Comparison of ENCODE assay signal across 17 cellular contexts in genomic region chr6:117138920-117139319, GRCh38.
"Had no signal": no experiment of that assay in that cellular context is flagged by ENCODE, and none has a peak within 500 bp of the region (broad histone marks: within the 10 kb centered on the region; RNA-seq: fewer than 3 reads in every experiment).

No MANE protein-coding gene starts in this region.

- H3K36me3 Mint-ChIP-seq: activated naive CD4-positive, alpha-beta T cell treated with anti-CD3 and anti-CD28 coated beads, Interleukin-2, amount 50 U/mL, for 24 hours; brain; mesothelial cell of epicardium; natural killer cell had no signal

- H3K4me3 Mint-ChIP-seq: activated naive CD4-positive, alpha-beta T cell treated with anti-CD3 and anti-CD28 coated beads, Interleukin-2, amount 50 U/mL, for 24 hours; brain; mesothelial cell of epicardium; natural killer cell; stimulated activated naive CD8-positive, alpha-beta T cell treated with anti-CD3 and anti-CD28 coated beads, Interleukin-15, amount 100 ng/mL, for 72 hours; T-helper 2 cell treated with Interferon-gamma antibody and Interleukin-4, amounts not matched to agents 5 μg/mL and 100 μg/mL, for 36 hours had no signal

- H3K27me3 ChIP-seq: esophagus squamous epithelium had no signal

- ATAC-seq: activated CD4-positive, CD25-positive, alpha-beta regulatory T cell treated with anti-CD3 and anti-CD28 coated beads, Interleukin-2, amount 50 U/mL, for 24 hours; natural killer cell; stimulated activated naive CD8-positive, alpha-beta T cell treated with anti-CD3 and anti-CD28 coated beads, Interleukin-15, amount 100 ng/mL, for 72 hours had no signal

- H3K4me1 Mint-ChIP-seq: activated naive CD4-positive, alpha-beta T cell treated with anti-CD3 and anti-CD28 coated beads, Interleukin-2, amount 50 U/mL, for 24 hours; mesothelial cell of epicardium; natural killer cell; stimulated activated naive CD8-positive, alpha-beta T cell treated with anti-CD3 and anti-CD28 coated beads, Interleukin-15, amount 100 ng/mL, for 72 hours had no signal

- H3K9me3 Mint-ChIP-seq: activated naive CD4-positive, alpha-beta T cell treated with anti-CD3 and anti-CD28 coated beads, Interleukin-2, amount 50 U/mL, for 24 hours; mesothelial cell of epicardium; T-helper 2 cell treated with Interferon-gamma antibody and Interleukin-4, amounts not matched to agents 5 μg/mL and 100 μg/mL, for 36 hours had no signal

- H3K36me3 ChIP-seq: esophagus squamous epithelium, thoracic aorta had no signal

- H3K4me3 ChIP-seq: esophagus squamous epithelium, thoracic aorta had no signal

- H3K27me3 Mint-ChIP-seq: activated naive CD4-positive, alpha-beta T cell treated with anti-CD3 and anti-CD28 coated beads, Interleukin-2, amount 50 U/mL, for 24 hours; stimulated activated naive CD8-positive, alpha-beta T cell treated with anti-CD3 and anti-CD28 coated beads, Interleukin-15, amount 100 ng/mL, for 72 hours had no signal

- H3K27ac ChIP-seq: esophagus squamous epithelium, thoracic aorta had no signal

- H3K27ac Mint-ChIP-seq: activated naive CD4-positive, alpha-beta T cell treated with anti-CD3 and anti-CD28 coated beads, Interleukin-2, amount 50 U/mL, for 24 hours; mesothelial cell of epicardium; natural killer cell; stimulated activated naive CD8-positive, alpha-beta T cell treated with anti-CD3 and anti-CD28 coated beads, Interleukin-15, amount 100 ng/mL, for 72 hours; T-helper 2 cell treated with Interferon-gamma antibody and Interleukin-4, amounts not matched to agents 5 μg/mL and 100 μg/mL, for 36 hours had no signal

- DNase-seq: activated CD4-positive, alpha-beta T cell treated with anti-CD3 and anti-CD28 coated beads, Interleukin-2, amount 50 U/mL, for 4 hours; activated effector memory CD4-positive, alpha-beta T cell treated with Interleukin-2 at 50 U/mL for 16 hours; activated T-cell treated with anti-CD3 and anti-CD28 coated beads, Interleukin-2, amount 50 U/mL, for 1 hour; esophagus squamous epithelium; foreskin fibroblast; islet precursor cell; natural killer cell; nucleus accumbens; stimulated activated CD4-positive, alpha-beta T cell treated with anti-CD3 and anti-CD28 coated beads, Interleukin-15, amount 100 ng/mL, for 24 hours; stimulated activated CD4-positive, alpha-beta T cell treated with anti-CD3 and anti-CD28 coated beads, Interleukin-4, amount 100 ng/mL, for 4 hours; stimulated activated naive CD8-positive, alpha-beta T cell treated with anti-CD3 and anti-CD28 coated beads, Interleukin-15, amount 100 ng/mL, for 72 hours had no signal
